Comparison of ENCODE assay signal across 22 cellular contexts in the genomic region with DNA sequence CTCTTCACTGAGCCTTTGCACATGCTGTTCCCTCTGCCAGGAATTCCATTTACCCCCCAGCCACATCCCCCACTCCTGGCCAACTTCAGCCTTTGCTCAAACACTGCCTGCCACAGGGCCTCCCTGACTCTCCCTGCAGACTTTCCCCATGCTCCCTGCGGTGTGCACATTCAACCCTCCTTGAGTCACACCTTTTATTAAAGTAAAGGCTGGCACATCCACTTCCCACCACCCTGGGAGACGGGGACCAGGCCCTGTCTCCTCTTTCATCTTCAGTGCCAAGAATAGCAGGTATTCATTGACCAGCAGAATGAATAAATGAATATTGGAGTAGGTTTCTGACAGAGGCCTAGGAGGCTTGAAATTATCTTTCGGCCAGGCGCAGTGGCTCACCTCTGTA.
DNase-seq lines count a peak whose midpoint lies in the region; ATAC-seq and TF ChIP-seq lines count a peak whose summit lies in the region.
"Had no signal": no experiment of that assay in that cellular context is flagged by ENCODE, and none has a peak within 500 bp of the region (broad histone marks: within the 10 kb centered on the region; RNA-seq: fewer than 3 reads in every experiment).

No MANE protein-coding gene starts in this region.

- no peak overlapping the region for H3K4me2 ChIP-seq in GM23338

- H3K4me1 ChIP-seq in GM23338 (ENCODE audit: insufficient read depth), result no peaks in the 10 kb centered on the region
- H3K4me1 ChIP-seq in sigmoid colon, result peaks cover 0 to 71% (median 57%) of the 10 kb centered on the region in 4 donors
- H3K4me1 ChIP-seq: foreskin keratinocyte had no signal

- peaks cover 17% of the 10 kb centered on the region for H3K9me3 Mint-ChIP-seq in T-helper 2 cell treated with Interferon-gamma antibody and Interleukin-4, amounts not matched to agents 5 μg/mL and 100 μg/mL, for 36 hours
- H3K9me3 Mint-ChIP-seq in GM23338, result peaks cover 11% of the 10 kb centered on the region
- no peaks in the 10 kb centered on the region for H3K9me3 Mint-ChIP-seq in endothelial cell (ENCODE audit: unreplicated experiment)

- no peaks in the 10 kb centered on the region for H4K20me1 ChIP-seq in GM23338 (replicated peaks; ENCODE audit: insufficient read depth)

- H3K4me3 Mint-ChIP-seq in T-helper 2 cell treated with Interferon-gamma antibody and Interleukin-4, amounts not matched to agents 5 μg/mL and 100 μg/mL, for 36 hours, result no peak overlapping the region
- H3K4me3 Mint-ChIP-seq in GM23338 (no peak overlapping the region), endothelial cell (ENCODE audit: unreplicated experiment) (peak overlapping the region; percentile 81)
- H3K4me3 Mint-ChIP-seq: activated CD4-positive, alpha-beta T cell treated with anti-CD3 and anti-CD28 coated beads, Interleukin-2, amount 10 ng/mL, durations not matched to agents 7 days and 5 days; activated naive CD8-positive, alpha-beta T cell had no signal

- DNase-seq in T-helper 2 cell treated with Interferon-gamma antibody and Interleukin-4, amounts not matched to agents 5 μg/mL and 100 μg/mL, for 36 hours (ENCODE audit: low spot score), result no peak
- no peak for DNase-seq in T-helper 2 cell
- no peak for DNase-seq in GM23338 (ENCODE audit: low spot score)
- DNase-seq in endothelial cell (ENCODE audit: low spot score), result no peak
- DNase-seq in sigmoid colon, result no peak
- no peak for DNase-seq in SHP77 (lab: John Stamatoyannopoulos, UW)
- no peak for DNase-seq in 8988T
- DNase-seq in NCI-H1092 treated with DMSO at 0.1 percent for 48 hours (lab: John Stamatoyannopoulos, UW), result no peak
- DNase-seq: activated CD4-positive, alpha-beta T cell treated with anti-CD3 and anti-CD28 coated beads, Interleukin-2, amount 10 ng/mL, durations not matched to agents 7 days and 5 days; AML-193; central memory CD4-positive, alpha-beta T cell; foreskin keratinocyte; IMR-90; MG63; NCI-H2029 treated with DMSO at 0.1 percent for 48 hours; stimulated activated CD4-positive, alpha-beta T cell treated with anti-CD3 and anti-CD28 coated beads, Interleukin-15, amount 100 ng/mL, for 24 hours; stimulated activated naive CD8-positive, alpha-beta T cell treated with anti-CD3 and anti-CD28 coated beads, Interleukin-15, Interleukin-2, amounts not matched to agents 100 U/mL and 50 U/mL, for 24 hours; thyroid gland had no signal

- no peak for ATAC-seq in GM23338
- ATAC-seq: esophagus mucosa; foreskin keratinocyte; stimulated activated naive CD8-positive, alpha-beta T cell treated with anti-CD3 and anti-CD28 coated beads, Interleukin-15, Interleukin-2, amounts not matched to agents 100 U/mL and 50 U/mL, for 24 hours had no signal

- peaks cover 49% of the 10 kb centered on the region for H3K4me1 Mint-ChIP-seq in T-helper 2 cell treated with Interferon-gamma antibody and Interleukin-4, amounts not matched to agents 5 μg/mL and 100 μg/mL, for 36 hours (ENCODE audit: low read depth)
- H3K4me1 Mint-ChIP-seq in GM23338 (peaks cover 7% of the 10 kb centered on the region; the same call in 2 of the 3 replicates), endothelial cell (ENCODE audit: unreplicated experiment) (peaks cover 52% of the 10 kb centered on the region)

- H3K27ac Mint-ChIP-seq in T-helper 2 cell treated with Interferon-gamma antibody and Interleukin-4, amounts not matched to agents 5 μg/mL and 100 μg/mL, for 36 hours, result peak overlapping the region; percentile 18
- H3K27ac Mint-ChIP-seq in GM23338 (peak overlapping the region; percentile 50), endothelial cell (ENCODE audit: unreplicated experiment) (peak overlapping the region; percentile 70)

- no peaks in the 10 kb centered on the region for H3K27me3 Mint-ChIP-seq in T-helper 2 cell treated with Interferon-gamma antibody and Interleukin-4, amounts not matched to agents 5 μg/mL and 100 μg/mL, for 36 hours (ENCODE audit: low read depth)
- H3K27me3 Mint-ChIP-seq in GM23338 (ENCODE audit: insufficient read depth, low read depth, poor library complexity) (peaks cover 2% of the 10 kb centered on the region), endothelial cell (ENCODE audit: unreplicated experiment) (peaks cover 10% of the 10 kb centered on the region)
- H3K27me3 Mint-ChIP-seq: activated CD4-positive, alpha-beta T cell treated with anti-CD3 and anti-CD28 coated beads, Interleukin-2, amount 10 ng/mL, durations not matched to agents 7 days and 5 days; activated naive CD8-positive, alpha-beta T cell had no signal

- H3K36me3 Mint-ChIP-seq in T-helper 2 cell treated with Interferon-gamma antibody and Interleukin-4, amounts not matched to agents 5 μg/mL and 100 μg/mL, for 36 hours (ENCODE audit: low read depth), result peaks cover 30% of the 10 kb centered on the region
- H3K36me3 Mint-ChIP-seq in GM23338 (ENCODE audit: low read depth) (peaks cover 3% of the 10 kb centered on the region; the same call in 1 of the 3 replicates), endothelial cell (ENCODE audit: low read depth, unreplicated experiment) (peaks cover 48% of the 10 kb centered on the region)

- no peak overlapping the region for H3K27ac ChIP-seq in GM23338 (ENCODE audit: low read depth)
- peak overlapping the region; percentile 7 to 92 (median 68) for H3K27ac ChIP-seq in sigmoid colon
- H3K27ac ChIP-seq: foreskin keratinocyte, neutrophil, SJSA1, thyroid gland had no signal

- H3F3A ChIP-seq in GM23338 (replicated peaks; ENCODE audit: low read depth), result no peaks in the 10 kb centered on the region

- no peak for TF ChIP-seq POLR2A in sigmoid colon (IDR thresholded peaks at IDR 0.05)

- TF ChIP-seq EP300 in sigmoid colon (IDR thresholded peaks at IDR 0.05), result no peak

- H3K9me3 ChIP-seq in sigmoid colon, result no peaks in the 10 kb centered on the region
- H3K9me3 ChIP-seq: neutrophil, thyroid gland had no signal

- H3K79me2 ChIP-seq in GM23338 (replicated peaks; ENCODE audit: insufficient read depth), result no peaks in the 10 kb centered on the region

- H3K4me3 ChIP-seq in GM23338 (no peak overlapping the region), sigmoid colon (no peak overlapping the region)
- H3K4me3 ChIP-seq: MG63, SJSA1, thyroid gland had no signal

- intact Hi-C loops in sigmoid colon (cut with DNase I), result no loop called here

- no peak overlapping the region for H2AFZ ChIP-seq in GM23338

- H3K36me3 ChIP-seq in GM23338 (ENCODE audit: insufficient read depth) (no peaks in the 10 kb centered on the region), sigmoid colon (no peaks in the 10 kb centered on the region)
- H3K36me3 ChIP-seq: neutrophil, SJSA1, thyroid gland had no signal

- WGBS in sigmoid colon, 2 donors, result 85 to 97% methylated on average over 4 of the region's 4 CpGs

- H3K27me3 ChIP-seq in GM23338 (ENCODE audit: insufficient read depth), result no peaks in the 10 kb centered on the region
- no peaks in the 10 kb centered on the region for H3K27me3 ChIP-seq in sigmoid colon
- H3K27me3 ChIP-seq: foreskin keratinocyte, MG63, neutrophil, SJSA1, thyroid gland had no signal

- H3K9me2 ChIP-seq in GM23338 (ENCODE audit: insufficient read depth), result no peaks in the 10 kb centered on the region

- TF ChIP-seq CTCF in GM23338 (conservative IDR thresholded peaks at IDR 0.05; ENCODE audit: low read depth in 2 of 2) (no peak), endothelial cell (IDR thresholded peaks at IDR 0.05; ENCODE audit: unreplicated experiment) (no peak), sigmoid colon (IDR thresholded peaks at IDR 0.05) (no peak)

TF ChIP-seq in GM23338, 12 proteins besides CTCF, POLR2A, EP300 and RAD21 (continues in another document):
- TF ChIP-seq ZNF331 (CRISPR knock-in tag; IDR thresholded peaks at IDR 0.05; ENCODE audit: low read depth) (no peak), ZNF114 (CRISPR knock-in tag; IDR thresholded peaks at IDR 0.05) (no peak), POLR2AphosphoS5 (IDR thresholded peaks at IDR 0.05; ENCODE audit: low read depth) (no peak)
- TF ChIP-seq, protein P1, sequence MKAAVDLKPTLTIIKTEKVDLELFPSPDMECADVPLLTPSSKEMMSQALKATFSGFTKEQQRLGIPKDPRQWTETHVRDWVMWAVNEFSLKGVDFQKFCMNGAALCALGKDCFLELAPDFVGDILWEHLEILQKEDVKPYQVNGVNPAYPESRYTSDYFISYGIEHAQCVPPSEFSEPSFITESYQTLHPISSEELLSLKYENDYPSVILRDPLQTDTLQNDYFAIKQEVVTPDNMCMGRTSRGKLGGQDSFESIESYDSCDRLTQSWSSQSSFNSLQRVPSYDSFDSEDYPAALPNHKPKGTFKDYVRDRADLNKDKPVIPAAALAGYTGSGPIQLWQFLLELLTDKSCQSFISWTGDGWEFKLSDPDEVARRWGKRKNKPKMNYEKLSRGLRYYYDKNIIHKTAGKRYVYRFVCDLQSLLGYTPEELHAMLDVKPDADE (IDR thresholded peaks at IDR 0.05), result no peak

Comparison
In these comparisons a context has a peak if more than half of its experiments do, and no peak if none do; other contexts are left out.
1. H3K27ac Mint-ChIP-seq: peak in every context shown above with its lines; median percentile 70 in endothelial cell; 50 in GM23338; 18 in T-helper 2 cell treated with Interferon-gamma antibody and Interleukin-4, amounts not matched to agents 5 μg/mL and 100 μg/mL, for 36 hours.